Comparison of ENCODE assay signal across 9 cellular contexts in genomic region chr18:58639751-58640427, GRCh38. TPM values are rescaled to one million over a fixed set of nuclear protein-coding genes. Genes with fewer than 3 reads are reported as not detected.
DNase-seq lines count a peak whose midpoint lies in the region; ATAC-seq, FAIRE-seq and TF ChIP-seq lines count a peak whose summit lies in the region.
"Had no signal": no experiment of that assay in that cellular context is flagged by ENCODE, and none has a peak within 500 bp of the region (broad histone marks: within the 10 kb centered on the region; RNA-seq: fewer than 3 reads in every experiment).

No MANE protein-coding gene starts in this region.

- CTCF ChIA-PET in activated naive CD4-positive, alpha-beta T cell treated with anti-CD3 and anti-CD28 coated beads for 36 hours (lab: Charles Lee) = interaction anchor here (0.7 to 1.3 kb wide), 3 partner anchors 29 to 693 kb away, joined by 3 to 5 read pairs (median 3); no protein-coding TSS in a partner anchor
- CTCF ChIA-PET in CD8-positive, alpha-beta T cell (lab: Charles Lee) = interaction anchor here (0.5 to 1.4 kb wide), 2 partner anchors 28 to 124 kb away, joined by 3 read pairs; no protein-coding TSS in a partner anchor

- no peaks in the 10 kb centered on the region for H3K27me3 Mint-ChIP-seq in nephron (ENCODE audit: low read depth)
- no peaks in the 10 kb centered on the region for H3K27me3 Mint-ChIP-seq in activated naive CD4-positive, alpha-beta T cell treated with anti-CD3 and anti-CD28 coated beads for 36 hours (ENCODE audit: low read depth)
- H3K27me3 Mint-ChIP-seq in CD8-positive, alpha-beta T cell (ENCODE audit: low read depth) = no peaks in the 10 kb centered on the region
- H3K27me3 Mint-ChIP-seq: activated naive CD4-positive, alpha-beta T cell treated with anti-CD3 and anti-CD28 coated beads, Interleukin-2, amount 50 U/mL, for 24 hours had no signal

- no peaks in the 10 kb centered on the region for H3K4me1 ChIP-seq in CD8-positive, alpha-beta T cell (ENCODE audit: insufficient read depth, low read length)

- H3K36me3 Mint-ChIP-seq in nephron (ENCODE audit: low read depth) = no peaks in the 10 kb centered on the region
- no peaks in the 10 kb centered on the region for H3K36me3 Mint-ChIP-seq in activated naive CD4-positive, alpha-beta T cell treated with anti-CD3 and anti-CD28 coated beads for 36 hours (ENCODE audit: low read depth)
- no peaks in the 10 kb centered on the region for H3K36me3 Mint-ChIP-seq in CD8-positive, alpha-beta T cell
- H3K36me3 Mint-ChIP-seq: activated naive CD4-positive, alpha-beta T cell treated with anti-CD3 and anti-CD28 coated beads, Interleukin-2, amount 50 U/mL, for 24 hours had no signal

- no peaks in the 10 kb centered on the region for H3K9me3 ChIP-seq in CD8-positive, alpha-beta T cell (ENCODE audit: low read length)

- no peak for DNase-seq in GM18507 (ENCODE audit: extremely low spot score, insufficient read length, low read depth)
- DNase-seq in activated naive CD4-positive, alpha-beta T cell treated with anti-CD3 and anti-CD28 coated beads for 36 hours = no peak
- no peak for DNase-seq in CD8-positive, alpha-beta T cell

- intact Hi-C loops in activated naive CD4-positive, alpha-beta T cell treated with anti-CD3 and anti-CD28 coated beads for 36 hours (cut with micrococcal nuclease) = no loop called here
- intact Hi-C loops in CD8-positive, alpha-beta T cell (cut with DNase I, micrococcal nuclease) = no loop called here

- POLR2A ChIA-PET in CD8-positive, alpha-beta T cell (lab: Charles Lee) = no interaction called here

- ATAC-seq in HG03354 (IDR thresholded peaks at IDR 0.05; ENCODE audit: poor library complexity, severe bottlenecking, unreplicated experiment) = peak; percentile 80
- ATAC-seq in GM18870 (IDR thresholded peaks at IDR 0.05; ENCODE audit: unreplicated experiment) = no peak
- ATAC-seq in CD8-positive, alpha-beta T cell = no peak
- ATAC-seq in GM19023 (IDR thresholded peaks at IDR 0.05; ENCODE audit: unreplicated experiment) = no peak

- peaks cover 13% of the 10 kb centered on the region for H3K4me1 Mint-ChIP-seq in nephron
- H3K4me1 Mint-ChIP-seq in activated naive CD4-positive, alpha-beta T cell treated with anti-CD3 and anti-CD28 coated beads for 36 hours (ENCODE audit: low read depth) = peaks cover 29% of the 10 kb centered on the region
- H3K4me1 Mint-ChIP-seq in CD8-positive, alpha-beta T cell (ENCODE audit: low read depth) = peaks cover 17% of the 10 kb centered on the region

- no peaks in the 10 kb centered on the region for H3K36me3 ChIP-seq in CD8-positive, alpha-beta T cell (ENCODE audit: insufficient read depth, low read length)

- no peak overlapping the region for H3K4me3 ChIP-seq in CD8-positive, alpha-beta T cell (ENCODE audit: low read depth, low read length)

- H3K27ac ChIP-seq in angular gyrus (ENCODE audit: low read depth, low read length) = peak overlapping the region; percentile 35
- H3K27ac ChIP-seq in CD8-positive, alpha-beta T cell (ENCODE audit: low read depth, low read length) = no peak overlapping the region

- H3K27me3 ChIP-seq in CD8-positive, alpha-beta T cell (ENCODE audit: insufficient read depth, low read length) = no peaks in the 10 kb centered on the region

- no peaks in the 10 kb centered on the region for H3K9me3 Mint-ChIP-seq in nephron
- no peaks in the 10 kb centered on the region for H3K9me3 Mint-ChIP-seq in activated naive CD4-positive, alpha-beta T cell treated with anti-CD3 and anti-CD28 coated beads for 36 hours
- no peaks in the 10 kb centered on the region for H3K9me3 Mint-ChIP-seq in CD8-positive, alpha-beta T cell
- H3K9me3 Mint-ChIP-seq: activated naive CD4-positive, alpha-beta T cell treated with anti-CD3 and anti-CD28 coated beads, Interleukin-2, amount 50 U/mL, for 24 hours had no signal

- no peak overlapping the region for H3K4me3 Mint-ChIP-seq in nephron
- no peak overlapping the region for H3K4me3 Mint-ChIP-seq in activated naive CD4-positive, alpha-beta T cell treated with anti-CD3 and anti-CD28 coated beads for 36 hours
- no peak overlapping the region for H3K4me3 Mint-ChIP-seq in CD8-positive, alpha-beta T cell
- H3K4me3 Mint-ChIP-seq: activated naive CD4-positive, alpha-beta T cell treated with anti-CD3 and anti-CD28 coated beads, Interleukin-2, amount 50 U/mL, for 24 hours had no signal

- H3K27ac Mint-ChIP-seq in nephron = peak overlapping the region; percentile 37 to 43 (median 38)
- no peak overlapping the region for H3K27ac Mint-ChIP-seq in activated naive CD4-positive, alpha-beta T cell treated with anti-CD3 and anti-CD28 coated beads for 36 hours
- no peak overlapping the region for H3K27ac Mint-ChIP-seq in CD8-positive, alpha-beta T cell
- H3K27ac Mint-ChIP-seq: activated naive CD4-positive, alpha-beta T cell treated with anti-CD3 and anti-CD28 coated beads, Interleukin-2, amount 50 U/mL, for 24 hours had no signal

- TF ChIP-seq CTCF in nephron (IDR thresholded peaks at IDR 0.05; ENCODE audit: unreplicated experiment in 3 of 3) = no peak
- TF ChIP-seq CTCF in CD8-positive, alpha-beta T cell (IDR thresholded peaks at IDR 0.05) = no peak

- peak; percentile 62 for FAIRE-seq in GM18507 (lab: Jason Lieb, UNC)

RNA-seq across cellular contexts. Expression of gene ALPK2, which starts 11.0 kb away (rescaled TPM):
- 1 to 10 TPM; 1.3 to 1.4 TPM for total RNA-seq in activated naive CD4-positive, alpha-beta T cell treated with anti-CD3 and anti-CD28 coated beads for 36 hours
- under 1 TPM; 0.14 to 0.27 TPM for total RNA-seq in CD8-positive, alpha-beta T cell

RNA-seq across cellular contexts. Expression of gene MALT1, which starts 31.4 kb away (rescaled TPM):
- total RNA-seq in activated naive CD4-positive, alpha-beta T cell treated with anti-CD3 and anti-CD28 coated beads for 36 hours = 10 to 100 TPM; 39.7 to 41.0 TPM
- total RNA-seq in CD8-positive, alpha-beta T cell = 10 to 100 TPM; 67.9 to 69.9 TPM

Comparison
In these comparisons a context has a peak if more than half of its experiments do, and no peak if none do; other contexts are left out.
1. H3K27ac Mint-ChIP-seq: peak in nephron (3 of 3); none in activated naive CD4-positive, alpha-beta T cell treated with anti-CD3 and anti-CD28 coated beads for 36 hours (single experiment) and CD8-positive, alpha-beta T cell (single experiment).